ENCODE assay signal across 15 cellular contexts in the genomic region with DNA sequence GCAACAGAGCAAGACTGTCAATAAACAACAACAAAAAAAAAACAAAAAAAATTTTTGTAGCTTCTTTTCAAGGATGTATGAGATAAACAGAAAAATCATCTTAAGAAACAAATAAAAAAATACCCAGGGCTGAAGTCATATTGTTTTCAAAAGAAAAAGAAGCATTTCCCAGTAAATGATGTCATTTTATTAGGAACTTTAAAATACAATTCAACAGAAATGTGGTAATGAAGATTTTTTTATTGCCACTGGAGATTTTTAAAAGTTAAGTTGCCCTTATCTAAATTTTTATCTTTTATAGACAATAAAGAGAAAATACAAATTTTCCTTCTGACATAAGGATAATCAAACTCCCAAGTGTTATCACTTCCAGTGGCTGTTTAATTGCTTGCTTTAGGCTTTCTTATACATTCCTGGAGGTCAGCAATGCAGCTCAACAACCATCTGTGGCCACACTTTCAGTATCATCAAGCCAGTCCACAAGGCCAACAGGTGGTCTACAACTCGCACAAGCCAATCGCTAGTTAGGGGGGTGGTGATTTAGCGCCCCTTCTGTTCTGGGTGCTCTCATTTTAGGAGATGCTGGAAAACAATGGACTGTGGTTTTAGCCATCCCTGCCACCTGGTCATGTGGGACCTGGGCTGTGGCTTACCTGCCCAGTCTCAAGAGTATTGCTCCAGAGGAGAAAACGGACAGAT.
"Had no signal": no experiment of that assay in that cellular context is flagged by ENCODE, and none has a peak within 500 bp of the region (broad histone marks: within the 10 kb centered on the region; RNA-seq: fewer than 3 reads in every experiment).

No MANE protein-coding gene starts in this region.

- H3K9me3 ChIP-seq: gastrocnemius medialis, heart left ventricle, lower lobe of right lung, psoas muscle, sigmoid colon, tibial artery, uterus had no signal

- H3K27ac Mint-ChIP-seq: activated naive CD8-positive, alpha-beta T cell treated with anti-CD3 and anti-CD28 coated beads for 36 hours; activated T-helper 1 cell treated with anti-CD3 and anti-CD28 coated beads, Interleukin-12 subunit alpha, Interleukin-12 subunit beta, Interleukin-2, Interleukin-4 antibody, amounts not matched to agents 30 ng/mL and 10 ng/mL and 1 ng/mL, durations not matched to agents 14 hours and 24 hours and 36 hours had no signal

- H3K36me3 ChIP-seq: uterus had no signal

- ATAC-seq: effector memory CD8-positive, alpha-beta T cell; gastrocnemius medialis; heart left ventricle; left cardiac atrium; lower lobe of right lung; psoas muscle had no signal

- H3K4me1 ChIP-seq: uterus had no signal

- H3K9me3 Mint-ChIP-seq: activated CD4-positive, alpha-beta T cell treated with anti-CD3 and anti-CD28 coated beads, Interleukin-2, amount 10 ng/mL, durations not matched to agents 7 days and 5 days; activated naive CD8-positive, alpha-beta T cell treated with anti-CD3 and anti-CD28 coated beads for 36 hours; activated T-helper 1 cell treated with anti-CD3 and anti-CD28 coated beads, Interleukin-12 subunit alpha, Interleukin-12 subunit beta, Interleukin-2, Interleukin-4 antibody, amounts not matched to agents 30 ng/mL and 10 ng/mL and 1 ng/mL, durations not matched to agents 14 hours and 24 hours and 36 hours; effector memory CD8-positive, alpha-beta T cell had no signal

- H3K27me3 ChIP-seq: brain microvascular endothelial cell, gastrocnemius medialis, heart left ventricle, sigmoid colon, tibial artery, uterus had no signal

- H3K27me3 Mint-ChIP-seq: activated CD4-positive, alpha-beta T cell treated with anti-CD3 and anti-CD28 coated beads, Interleukin-2, amount 10 ng/mL, durations not matched to agents 7 days and 5 days; activated naive CD8-positive, alpha-beta T cell treated with anti-CD3 and anti-CD28 coated beads for 36 hours; effector memory CD8-positive, alpha-beta T cell had no signal

- H3K27ac ChIP-seq: brain microvascular endothelial cell, gastrocnemius medialis, lower lobe of right lung, psoas muscle, tibial artery, uterus had no signal

- H3K4me3 ChIP-seq: gastrocnemius medialis, heart left ventricle, lower lobe of right lung, psoas muscle, sigmoid colon, tibial artery, uterus had no signal

- DNase-seq: activated CD4-positive, alpha-beta T cell treated with anti-CD3 and anti-CD28 coated beads, Interleukin-2, amount 10 ng/mL, durations not matched to agents 7 days and 5 days; activated naive CD8-positive, alpha-beta T cell treated with anti-CD3 and anti-CD28 coated beads for 36 hours; brain microvascular endothelial cell; effector memory CD8-positive, alpha-beta T cell; gastrocnemius medialis; heart left ventricle; left cardiac atrium; lower lobe of right lung; psoas muscle; sigmoid colon; stimulated activated CD4-positive, alpha-beta T cell treated with anti-CD3 and anti-CD28 coated beads, Interleukin-12 subunit alpha, Interleukin-12 subunit beta, amount 100 ng/mL, for 4 hours; stimulated activated CD4-positive, alpha-beta T cell treated with anti-CD3 and anti-CD28 coated beads, Interleukin-2, amount 100 ng/mL, for 24 hours; tibial artery; uterus had no signal

- H3K4me3 Mint-ChIP-seq: activated CD4-positive, alpha-beta T cell treated with anti-CD3 and anti-CD28 coated beads, Interleukin-2, amount 10 ng/mL, durations not matched to agents 7 days and 5 days; activated naive CD8-positive, alpha-beta T cell treated with anti-CD3 and anti-CD28 coated beads for 36 hours; activated T-helper 1 cell treated with anti-CD3 and anti-CD28 coated beads, Interleukin-12 subunit alpha, Interleukin-12 subunit beta, Interleukin-2, Interleukin-4 antibody, amounts not matched to agents 30 ng/mL and 10 ng/mL and 1 ng/mL, durations not matched to agents 14 hours and 24 hours and 36 hours; effector memory CD8-positive, alpha-beta T cell had no signal
